ENCODE assay signal across 9 cellular contexts in genomic region chr4:2799444-2799911, GRCh38. TPM values are rescaled to one million over a fixed set of nuclear protein-coding genes. Genes with fewer than 3 reads are reported as not detected.
DNase-seq lines count a peak whose midpoint lies in the region; ATAC-seq and TF ChIP-seq lines count a peak whose summit lies in the region.
"Had no signal": no experiment of that assay in that cellular context is flagged by ENCODE, and none has a peak within 500 bp of the region (broad histone marks: within the 10 kb centered on the region; RNA-seq: fewer than 3 reads in every experiment).

No MANE protein-coding gene starts in this region.

- no peaks in the 10 kb centered on the region for H3K27me3 ChIP-seq in CD4-positive, alpha-beta memory T cell (ENCODE audit: insufficient read depth, low read length)
- H3K27me3 ChIP-seq in duodenal mucosa (ENCODE audit: control insufficient read depth in 1 of 2, insufficient read depth in 2 of 2, low read length in 2 of 2) (no peaks in the 10 kb centered on the region), neutrophil (no peaks in the 10 kb centered on the region)

- no peaks in the 10 kb centered on the region for H4K20me1 ChIP-seq in OCI-LY7 (ENCODE audit: insufficient read depth, low read length)

- H3K4me2 ChIP-seq in OCI-LY7 (ENCODE audit: low read length), result peak overlapping the region; percentile 40

- CTCF ChIA-PET in CD4-positive, alpha-beta memory T cell (lab: Charles Lee; ENCODE audit: partially characterized antibody), result interaction anchor here (1.1 to 1.6 kb wide), 2 partner anchors 12 to 35 kb away, joined by 3 read pairs; no protein-coding TSS in a partner anchor
- CTCF ChIA-PET in OCI-LY7 (lab: Charles Lee; ENCODE audit: unreplicated experiment), result interaction anchor here (0.6 kb wide), 1 partner anchor 14 kb away, joined by 5 read pairs; no protein-coding TSS in a partner anchor

- no peaks in the 10 kb centered on the region for H3K9me3 Mint-ChIP-seq in CD4-positive, alpha-beta memory T cell

- no peak for ATAC-seq in GM18502 (IDR thresholded peaks at IDR 0.05; ENCODE audit: poor library complexity, unreplicated experiment)

- H3K9ac ChIP-seq in duodenal mucosa (ENCODE audit: low read depth in 1 of 2, low read length in 2 of 2), result peak overlapping the region; percentile 46 to 54

- peaks cover 60% of the 10 kb centered on the region for H3K4me1 ChIP-seq in CD4-positive, alpha-beta memory T cell (ENCODE audit: insufficient read depth, low read length)
- H3K4me1 ChIP-seq in OCI-LY7 (ENCODE audit: insufficient read depth, low read length, poor library complexity, severe bottlenecking) (peaks cover 31% of the 10 kb centered on the region), duodenal mucosa (ENCODE audit: control insufficient read depth in 1 of 2, insufficient read depth in 2 of 2, low read length in 2 of 2) (peaks cover 80 to 91% of the 10 kb centered on the region in 2 donors), neutrophil (ENCODE audit: control insufficient read depth in 1 of 2, insufficient read depth in 1 of 2, low read depth in 1 of 2, low read length in 1 of 2) (peaks cover 85 to 90% of the 10 kb centered on the region in 2 experiments)

- H3K36me3 ChIP-seq in CD4-positive, alpha-beta memory T cell (ENCODE audit: insufficient read depth, low read length), result no peaks in the 10 kb centered on the region
- no peaks in the 10 kb centered on the region for H3K36me3 ChIP-seq in OCI-LY7 (ENCODE audit: insufficient read depth, low read length)
- peaks cover 0 to 3% of the 10 kb centered on the region in 2 donors for H3K36me3 ChIP-seq in duodenal mucosa (ENCODE audit: control insufficient read depth in 1 of 2, insufficient read depth in 2 of 2, low read length in 2 of 2)
- peaks cover 39% of the 10 kb centered on the region for H3K36me3 ChIP-seq in neutrophil

- peak overlapping the region; percentile 86 to 93 (median 90) for H3K27ac Mint-ChIP-seq in CD4-positive, alpha-beta memory T cell

- no peak for TF ChIP-seq CTCF in OCI-LY7 (conservative IDR thresholded peaks at IDR 0.05; ENCODE audit: low read length)
- no peak for TF ChIP-seq CTCF in neutrophil (IDR thresholded peaks at IDR 0.05)
- TF ChIP-seq CTCF in GM10266 (IDR thresholded peaks at IDR 0.05; ENCODE audit: control insufficient read depth, insufficient read depth, low read depth, missing control alignments), result no peak

- H3K4me3 Mint-ChIP-seq in CD4-positive, alpha-beta memory T cell, result peak overlapping the region; percentile 82 to 93 (median 85)

- intact Hi-C loops in CD4-positive, alpha-beta memory T cell (cut with micrococcal nuclease), result loop anchor here (2.0 to 5.0 kb wide), 2 partner anchors 15 to 38 kb away; no protein-coding TSS in a partner anchor
- intact Hi-C loops in OCI-LY7 (cut with micrococcal nuclease; ENCODE audit: unreplicated experiment), result no loop called here

- POLR2A ChIA-PET in CD4-positive, alpha-beta memory T cell (lab: Charles Lee; ENCODE audit: partially characterized antibody), result interaction anchor here (1.0 to 6.2 kb wide), 6 partner anchors 12 to 44 kb away, joined by 3 to 77 read pairs (median 15); partner anchors contain the start of gene ADD1
- POLR2A ChIA-PET in OCI-LY7 (lab: Charles Lee), result interaction anchor here (1.9 kb wide), 1 partner anchor 14 kb away, joined by 13 read pairs; no protein-coding TSS in a partner anchor

- peak in 1 of 5 donors; percentile 42 for DNase-seq in CD4-positive, alpha-beta memory T cell
- no peak for DNase-seq in OCI-LY7 (ENCODE audit: low spot score)
- DNase-seq in stimulated activated CD4-positive, alpha-beta T cell treated with anti-CD3 and anti-CD28 coated beads, Interleukin-2, amount 100 ng/mL, for 48 hours, result no peak
- no peak for DNase-seq in GM10266 (ENCODE audit: extremely low spot score)
- no peak for DNase-seq in NCI-H774 (lab: John Stamatoyannopoulos, UW)
- DNase-seq: NCI-H1436 treated with DMSO at 0.1 percent for 48 hours had no signal

- H3K4me3 ChIP-seq in CD4-positive, alpha-beta memory T cell (ENCODE audit: low read length in 2 of 2), result peak overlapping the region; percentile 47 to 51
- H3K4me3 ChIP-seq in OCI-LY7 (ENCODE audit: low read depth, low read length, poor library complexity, severe bottlenecking) (no peak overlapping the region), duodenal mucosa (ENCODE audit: low read depth in 1 of 2, low read length in 2 of 2) (peak overlapping the region; percentile 46 to 53), neutrophil (ENCODE audit: low read depth in 1 of 2, low read length in 1 of 2) (peak overlapping the region; percentile 92 to 97)

- H2AFZ ChIP-seq in OCI-LY7 (ENCODE audit: low read length), result no peak overlapping the region

- H3K9me2 ChIP-seq in OCI-LY7 (ENCODE audit: insufficient read depth, low read length), result no peaks in the 10 kb centered on the region

- no peaks in the 10 kb centered on the region for H3K79me2 ChIP-seq in OCI-LY7 (ENCODE audit: insufficient read depth, low read depth, low read length)

- BruUV-seq in OCI-LY7 (replicated peaks; lab: Mats Ljungman, UMichigan), result no TSS peak

- H3K9me3 ChIP-seq in CD4-positive, alpha-beta memory T cell (ENCODE audit: control insufficient read depth in 1 of 2, low read length in 2 of 2), result no peaks in the 10 kb centered on the region
- H3K9me3 ChIP-seq in OCI-LY7 (ENCODE audit: low read length) (no peaks in the 10 kb centered on the region), duodenal mucosa (ENCODE audit: control insufficient read depth in 1 of 2, low read length in 2 of 2) (no peaks in the 10 kb centered on the region), neutrophil (no peaks in the 10 kb centered on the region)

- no peaks in the 10 kb centered on the region for H3K36me3 Mint-ChIP-seq in CD4-positive, alpha-beta memory T cell

- H3K27me3 Mint-ChIP-seq in CD4-positive, alpha-beta memory T cell, result no peaks in the 10 kb centered on the region

- H3K27ac ChIP-seq in CD4-positive, alpha-beta memory T cell (ENCODE audit: low read depth, low read length), result peak overlapping the region; percentile 74
- no peak overlapping the region for H3K27ac ChIP-seq in OCI-LY7 (ENCODE audit: low read depth, low read length, poor library complexity, severe bottlenecking)
- H3K27ac ChIP-seq in duodenal mucosa (ENCODE audit: low read depth, low read length), result peak overlapping the region; percentile 8
- peak overlapping the region; percentile 98 for H3K27ac ChIP-seq in neutrophil

- H3K4me1 Mint-ChIP-seq in CD4-positive, alpha-beta memory T cell, result peaks cover 24 to 68% (median 39%) of the 10 kb centered on the region in 4 donors

RNA-seq across cellular contexts. Expression of gene SH3BP2, which starts 6.6 kb away (rescaled TPM):
- total RNA-seq in CD4-positive, alpha-beta memory T cell, result 10 to 100 TPM; 37.9 to 44.3 TPM
- 10 to 100 TPM in 1 of 2 donors, 1 to 10 TPM in 1; 3.8 to 16.3 TPM for polyA plus RNA-seq in CD4-positive, alpha-beta memory T cell
- total RNA-seq in OCI-LY7 (2014; rRNA removed; shearing (Covaris generic)), result 6.9 and 10.9 TPM in 2 replicates
- 23.8 and 31.6 TPM in 2 replicates for total RNA-seq in OCI-LY7 (2022)

RNA-seq across cellular contexts. Expression of gene TNIP2, which starts 43.3 kb away (rescaled TPM):
- 10 to 100 TPM; 50.0 to 50.5 TPM for total RNA-seq in CD4-positive, alpha-beta memory T cell
- polyA plus RNA-seq in CD4-positive, alpha-beta memory T cell, result 10 to 100 TPM; 45.8 to 48.5 TPM
- total RNA-seq in OCI-LY7 (2014; rRNA removed; shearing (Covaris generic)), result 32.1 TPM in 2 replicates
- 26.2 and 28.3 TPM in 2 replicates for total RNA-seq in OCI-LY7 (2022)

RNA-seq across cellular contexts. Expression of gene ADD1, which starts 44.2 kb away (rescaled TPM):
- total RNA-seq in CD4-positive, alpha-beta memory T cell, result 100 to 1,000 TPM; 289 to 293 TPM
- polyA plus RNA-seq in CD4-positive, alpha-beta memory T cell, result 100 to 1,000 TPM; 159 to 171 TPM
- 77.1 and 85.3 TPM in 2 replicates for total RNA-seq in OCI-LY7 (2014; rRNA removed; shearing (Covaris generic))
- 108 TPM in 2 replicates for total RNA-seq in OCI-LY7 (2022)
